Comparison of ENCODE assay signal across 25 cellular contexts in the genomic region with DNA sequence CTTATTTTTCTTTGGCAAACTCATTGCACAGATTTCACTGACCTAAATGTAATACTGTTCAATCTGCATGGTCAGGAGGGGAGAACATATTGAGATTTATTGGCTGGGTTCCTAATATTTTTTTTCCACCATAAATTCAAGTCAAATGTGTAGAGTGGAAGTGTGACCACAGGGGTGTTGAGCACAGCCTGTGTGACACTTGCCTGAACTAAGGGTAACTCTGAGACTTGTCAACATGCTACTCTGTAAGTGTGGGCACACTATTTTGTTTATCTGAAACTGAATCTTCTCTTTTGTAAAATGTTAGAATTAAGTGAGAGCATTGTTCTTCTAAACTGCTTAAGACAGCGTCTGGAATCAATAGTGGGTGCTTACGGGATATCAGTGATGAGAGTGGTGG.
"Had no signal": no experiment of that assay in that cellular context is flagged by ENCODE, and none has a peak within 500 bp of the region (broad histone marks: within the 10 kb centered on the region; RNA-seq: fewer than 3 reads in every experiment).

No MANE protein-coding gene starts in this region.

- H3K9me3 Mint-ChIP-seq: endodermal cell had no signal

- H3K27ac ChIP-seq: colonic mucosa, coronary artery, dorsolateral prefrontal cortex, epithelial cell of prostate, esophagus muscularis mucosa, esophagus squamous epithelium, foreskin keratinocyte, gastrocnemius medialis, gastroesophageal sphincter, heart left ventricle, heart right ventricle had no signal

- H3K27ac Mint-ChIP-seq: dendritic cell treated with granulocyte-macrophage colony-stimulating factor and Interleukin-4, amounts not matched to agents 40 ng/mL and 50 ng/mL, for 4 days; effector memory CD8-positive, alpha-beta T cell; endodermal cell had no signal

- DNase-seq: colonic mucosa; cortex of kidney; dermis blood vessel endothelial cell; dorsolateral prefrontal cortex; effector CD4-positive, alpha-beta T cell; effector CD8-positive, alpha-beta T cell; effector memory CD4-positive, alpha-beta T cell; effector memory CD8-positive, alpha-beta T cell; endodermal cell; erythroblast; esophagus squamous epithelium; foreskin fibroblast; foreskin keratinocyte; foreskin melanocyte; gastrocnemius medialis; glutamatergic neuron; head of caudate nucleus; heart right ventricle had no signal

- ATAC-seq: effector memory CD8-positive, alpha-beta T cell; esophagus mucosa; foreskin keratinocyte; gastrocnemius medialis; gastroesophageal sphincter; heart left ventricle; heart right ventricle had no signal

- H3K36me3 ChIP-seq: colonic mucosa, esophagus muscularis mucosa, esophagus squamous epithelium, gastrocnemius medialis, gastroesophageal sphincter, heart left ventricle, heart right ventricle had no signal

- H3K27me3 ChIP-seq: colonic mucosa, dorsolateral prefrontal cortex, esophagus muscularis mucosa, esophagus squamous epithelium, foreskin keratinocyte, gastrocnemius medialis, gastroesophageal sphincter, heart left ventricle, heart right ventricle had no signal

- H3K4me3 ChIP-seq: colonic mucosa, coronary artery, dorsolateral prefrontal cortex, esophagus muscularis mucosa, esophagus squamous epithelium, gastrocnemius medialis, gastroesophageal sphincter, heart left ventricle, heart right ventricle had no signal

- H3K4me1 ChIP-seq: colonic mucosa, esophagus squamous epithelium, foreskin keratinocyte, gastrocnemius medialis, heart left ventricle, heart right ventricle had no signal

- H3K27me3 Mint-ChIP-seq: dendritic cell treated with granulocyte-macrophage colony-stimulating factor and Interleukin-4, amounts not matched to agents 40 ng/mL and 50 ng/mL, for 4 days; effector memory CD8-positive, alpha-beta T cell had no signal

- H3K4me3 Mint-ChIP-seq: dendritic cell treated with granulocyte-macrophage colony-stimulating factor and Interleukin-4, amounts not matched to agents 40 ng/mL and 50 ng/mL, for 4 days; effector memory CD8-positive, alpha-beta T cell; endodermal cell had no signal
